1 cellular context compared by ENCODE assay signal in the genomic region with DNA sequence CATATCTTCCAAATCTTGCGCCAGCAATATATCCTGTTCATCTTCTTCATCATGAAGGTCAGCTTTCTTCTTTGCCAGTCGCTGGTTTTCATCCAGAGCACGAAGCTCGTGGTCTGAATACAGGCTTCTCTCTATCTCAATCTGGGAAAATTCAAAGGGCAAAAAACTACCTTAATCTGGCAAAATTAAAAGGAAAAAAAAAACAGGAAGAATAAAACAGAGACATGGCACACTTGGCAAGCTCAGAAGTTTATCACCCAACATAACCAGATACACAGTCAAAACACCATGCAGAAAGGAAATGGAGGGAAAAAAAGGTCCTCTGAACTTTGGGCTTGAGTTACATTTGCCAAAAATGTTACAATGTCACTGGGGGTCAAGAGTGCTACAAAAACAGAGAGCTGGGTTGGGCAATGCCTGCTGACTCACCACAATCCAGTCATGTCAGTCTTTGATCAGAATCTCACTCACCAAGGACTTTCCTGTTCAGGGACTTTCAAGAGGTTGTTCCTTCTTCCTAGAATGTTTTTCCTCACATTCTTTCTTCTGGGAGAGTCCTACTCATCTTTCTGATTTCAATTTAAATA.
TF ChIP-seq lines count a peak whose summit lies in the region.

No MANE protein-coding gene starts in this region.

TF ChIP-seq in K562, 482 proteins besides CTCF, POLR2A, EP300 and RAD21 (continued from another document and continues in another):
- TF ChIP-seq, protein P1, sequence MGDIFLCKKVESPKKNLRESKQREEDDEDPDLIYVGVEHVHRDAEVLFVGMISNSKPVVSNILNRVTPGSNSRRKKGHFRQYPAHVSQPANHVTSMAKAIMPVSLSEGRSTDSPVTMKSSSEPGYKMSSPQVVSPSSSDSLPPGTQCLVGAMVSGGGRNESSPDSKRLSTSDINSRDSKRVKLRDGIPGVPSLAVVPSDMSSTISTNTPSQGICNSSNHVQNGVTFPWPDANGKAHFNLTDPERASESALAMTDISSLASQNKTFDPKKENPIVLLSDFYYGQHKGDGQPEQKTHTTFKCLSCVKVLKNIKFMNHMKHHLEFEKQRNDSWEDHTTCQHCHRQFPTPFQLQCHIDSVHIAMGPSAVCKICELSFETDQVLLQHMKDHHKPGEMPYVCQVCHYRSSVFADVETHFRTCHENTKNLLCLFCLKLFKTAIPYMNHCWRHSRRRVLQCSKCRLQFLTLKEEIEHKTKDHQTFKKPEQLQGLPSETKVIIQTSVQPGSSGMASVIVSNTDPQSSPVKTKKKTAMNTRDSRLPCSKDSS (IDR thresholded peaks at IDR 0.05; ENCODE audit: low read depth, partially characterized antibody): no peak
- TF ChIP-seq ZNF274 (IDR thresholded peaks at IDR 0.05; ENCODE audit: borderline replicate concordance, low read depth, low read length) (no peak), CBX2 (IDR thresholded peaks at IDR 0.05; ENCODE audit: insufficient read depth, low read length, poor library complexity, severe bottlenecking) (no peak), NR4A1 (CRISPR knock-in tag; IDR thresholded peaks at IDR 0.05) (no peak), NR4A1 (tag; IDR thresholded peaks at IDR 0.05) (no peak), COPS2 (conservative IDR thresholded peaks at IDR 0.05) (no peak), ZNF717 (CRISPR knock-in tag; IDR thresholded peaks at IDR 0.05) (no peak), ZNF23 (CRISPR knock-in tag; IDR thresholded peaks at IDR 0.05) (no peak), RHOXF2B (CRISPR knock-in tag; conservative IDR thresholded peaks at IDR 0.05) (no peak), ZNF398 (CRISPR knock-in tag; IDR thresholded peaks at IDR 0.05) (no peak), PCBP2 (IDR thresholded peaks at IDR 0.05; ENCODE audit: low read depth, low read length, poor library complexity, severe bottlenecking) (no peak), ETS1 (conservative IDR thresholded peaks at IDR 0.05; ENCODE audit: control insufficient read depth, low read depth, low read length) (no peak), NFE2 (IDR thresholded peaks at IDR 0.05; ENCODE audit: low read depth) (peak; percentile 88), MECOM (CRISPR knock-in tag; IDR thresholded peaks at IDR 0.05) (no peak), ZFP30 (CRISPR knock-in tag; IDR thresholded peaks at IDR 0.05; ENCODE audit: borderline replicate concordance) (no peak), HNRNPL (IDR thresholded peaks at IDR 0.05; ENCODE audit: low read depth, low read length) (no peak), SUPT5H (IDR thresholded peaks at IDR 0.05) (no peak), CTBP1 (IDR thresholded peaks at IDR 0.05; ENCODE audit: borderline replicate concordance) (no peak), RCOR1 (IDR thresholded peaks at IDR 0.05; ENCODE audit: borderline replicate concordance in 1 of 2, low read depth in 2 of 2, low read length in 2 of 2) (peak in 1 of 2 experiments; percentile 47; a peak in 1 of 4 replicates), ZNF76 (CRISPR knock-in tag; IDR thresholded peaks at IDR 0.05; ENCODE audit: borderline replicate concordance) (no peak), SIRT6 (IDR thresholded peaks at IDR 0.05; ENCODE audit: low read depth, low read length) (no peak), ELF1 (tag; IDR thresholded peaks at IDR 0.05) (no peak), NCOA2 (IDR thresholded peaks at IDR 0.05; ENCODE audit: partially characterized antibody in 2 of 2) (no peak), TAF9B (IDR thresholded peaks at IDR 0.05; ENCODE audit: partially characterized antibody) (peak; percentile 25), ZBTB26 (CRISPR knock-in tag; IDR thresholded peaks at IDR 0.05) (no peak), HCFC1 (IDR thresholded peaks at IDR 0.05; ENCODE audit: low read depth, low read length) (no peak), CXXC5 (CRISPR knock-in tag; IDR thresholded peaks at IDR 0.05) (no peak), NFIX (CRISPR knock-in tag; IDR thresholded peaks at IDR 0.05; ENCODE audit: low read depth) (no peak), E2F6 (IDR thresholded peaks at IDR 0.05; ENCODE audit: borderline replicate concordance in 1 of 2, extremely low read depth in 1 of 2, insufficient read depth in 1 of 2, insufficient read length in 1 of 2, low read depth in 1 of 2, low read length in 1 of 2, poor library complexity in 1 of 2, severe bottlenecking in 1 of 2) (no peak), NR2F6 (CRISPR knock-in tag; IDR thresholded peaks at IDR 0.05) (no peak), ZBTB7A (IDR thresholded peaks at IDR 0.05; ENCODE audit: borderline replicate concordance, control insufficient read depth, low read depth, low read length) (no peak), STAG1 (CRISPR knock-in tag; IDR thresholded peaks at IDR 0.05; ENCODE audit: borderline replicate concordance) (no peak), ZNF644 (tag; IDR thresholded peaks at IDR 0.05; ENCODE audit: low read depth) (0 out of 2 replicates have a peak, but pooled peaks have one; percentile 42), HNRNPLL (IDR thresholded peaks at IDR 0.05; ENCODE audit: low read depth, low read length, poor library complexity, severe bottlenecking) (no peak)
- TF ChIP-seq, protein P2, sequence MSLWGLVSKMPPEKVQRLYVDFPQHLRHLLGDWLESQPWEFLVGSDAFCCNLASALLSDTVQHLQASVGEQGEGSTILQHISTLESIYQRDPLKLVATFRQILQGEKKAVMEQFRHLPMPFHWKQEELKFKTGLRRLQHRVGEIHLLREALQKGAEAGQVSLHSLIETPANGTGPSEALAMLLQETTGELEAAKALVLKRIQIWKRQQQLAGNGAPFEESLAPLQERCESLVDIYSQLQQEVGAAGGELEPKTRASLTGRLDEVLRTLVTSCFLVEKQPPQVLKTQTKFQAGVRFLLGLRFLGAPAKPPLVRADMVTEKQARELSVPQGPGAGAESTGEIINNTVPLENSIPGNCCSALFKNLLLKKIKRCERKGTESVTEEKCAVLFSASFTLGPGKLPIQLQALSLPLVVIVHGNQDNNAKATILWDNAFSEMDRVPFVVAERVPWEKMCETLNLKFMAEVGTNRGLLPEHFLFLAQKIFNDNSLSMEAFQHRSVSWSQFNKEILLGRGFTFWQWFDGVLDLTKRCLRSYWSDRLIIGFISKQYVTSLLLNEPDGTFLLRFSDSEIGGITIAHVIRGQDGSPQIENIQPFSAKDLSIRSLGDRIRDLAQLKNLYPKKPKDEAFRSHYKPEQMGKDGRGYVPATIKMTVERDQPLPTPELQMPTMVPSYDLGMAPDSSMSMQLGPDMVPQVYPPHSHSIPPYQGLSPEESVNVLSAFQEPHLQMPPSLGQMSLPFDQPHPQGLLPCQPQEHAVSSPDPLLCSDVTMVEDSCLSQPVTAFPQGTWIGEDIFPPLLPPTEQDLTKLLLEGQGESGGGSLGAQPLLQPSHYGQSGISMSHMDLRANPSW (CRISPR knock-in tag; IDR thresholded peaks at IDR 0.05): no peak
- TF ChIP-seq, protein P3, sequence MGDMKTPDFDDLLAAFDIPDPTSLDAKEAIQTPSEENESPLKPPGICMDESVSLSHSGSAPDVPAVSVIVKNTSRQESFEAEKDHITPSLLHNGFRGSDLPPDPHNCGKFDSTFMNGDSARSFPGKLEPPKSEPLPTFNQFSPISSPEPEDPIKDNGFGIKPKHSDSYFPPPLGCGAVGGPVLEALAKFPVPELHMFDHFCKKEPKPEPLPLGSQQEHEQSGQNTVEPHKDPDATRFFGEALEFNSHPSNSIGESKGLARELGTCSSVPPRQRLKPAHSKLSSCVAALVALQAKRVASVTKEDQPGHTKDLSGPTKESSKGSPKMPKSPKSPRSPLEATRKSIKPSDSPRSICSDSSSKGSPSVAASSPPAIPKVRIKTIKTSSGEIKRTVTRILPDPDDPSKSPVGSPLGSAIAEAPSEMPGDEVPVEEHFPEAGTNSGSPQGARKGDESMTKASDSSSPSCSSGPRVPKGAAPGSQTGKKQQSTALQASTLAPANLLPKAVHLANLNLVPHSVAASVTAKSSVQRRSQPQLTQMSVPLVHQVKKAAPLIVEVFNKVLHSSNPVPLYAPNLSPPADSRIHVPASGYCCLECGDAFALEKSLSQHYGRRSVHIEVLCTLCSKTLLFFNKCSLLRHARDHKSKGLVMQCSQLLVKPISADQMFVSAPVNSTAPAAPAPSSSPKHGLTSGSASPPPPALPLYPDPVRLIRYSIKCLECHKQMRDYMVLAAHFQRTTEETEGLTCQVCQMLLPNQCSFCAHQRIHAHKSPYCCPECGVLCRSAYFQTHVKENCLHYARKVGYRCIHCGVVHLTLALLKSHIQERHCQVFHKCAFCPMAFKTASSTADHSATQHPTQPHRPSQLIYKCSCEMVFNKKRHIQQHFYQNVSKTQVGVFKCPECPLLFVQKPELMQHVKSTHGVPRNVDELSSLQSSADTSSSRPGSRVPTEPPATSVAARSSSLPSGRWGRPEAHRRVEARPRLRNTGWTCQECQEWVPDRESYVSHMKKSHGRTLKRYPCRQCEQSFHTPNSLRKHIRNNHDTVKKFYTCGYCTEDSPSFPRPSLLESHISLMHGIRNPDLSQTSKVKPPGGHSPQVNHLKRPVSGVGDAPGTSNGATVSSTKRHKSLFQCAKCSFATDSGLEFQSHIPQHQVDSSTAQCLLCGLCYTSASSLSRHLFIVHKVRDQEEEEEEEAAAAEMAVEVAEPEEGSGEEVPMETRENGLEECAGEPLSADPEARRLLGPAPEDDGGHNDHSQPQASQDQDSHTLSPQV (IDR thresholded peaks at IDR 0.05): no peak
- TF ChIP-seq, protein P4, sequence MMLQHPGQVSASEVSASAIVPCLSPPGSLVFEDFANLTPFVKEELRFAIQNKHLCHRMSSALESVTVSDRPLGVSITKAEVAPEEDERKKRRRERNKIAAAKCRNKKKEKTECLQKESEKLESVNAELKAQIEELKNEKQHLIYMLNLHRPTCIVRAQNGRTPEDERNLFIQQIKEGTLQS (IDR thresholded peaks at IDR 0.05): peak; percentile 82
- TF ChIP-seq, protein P4 (CRISPR knock-in tag; conservative IDR thresholded peaks at IDR 0.05): 0 out of 2 replicates have a peak, but pooled peaks have one; percentile 55
- TF ChIP-seq, protein P5, sequence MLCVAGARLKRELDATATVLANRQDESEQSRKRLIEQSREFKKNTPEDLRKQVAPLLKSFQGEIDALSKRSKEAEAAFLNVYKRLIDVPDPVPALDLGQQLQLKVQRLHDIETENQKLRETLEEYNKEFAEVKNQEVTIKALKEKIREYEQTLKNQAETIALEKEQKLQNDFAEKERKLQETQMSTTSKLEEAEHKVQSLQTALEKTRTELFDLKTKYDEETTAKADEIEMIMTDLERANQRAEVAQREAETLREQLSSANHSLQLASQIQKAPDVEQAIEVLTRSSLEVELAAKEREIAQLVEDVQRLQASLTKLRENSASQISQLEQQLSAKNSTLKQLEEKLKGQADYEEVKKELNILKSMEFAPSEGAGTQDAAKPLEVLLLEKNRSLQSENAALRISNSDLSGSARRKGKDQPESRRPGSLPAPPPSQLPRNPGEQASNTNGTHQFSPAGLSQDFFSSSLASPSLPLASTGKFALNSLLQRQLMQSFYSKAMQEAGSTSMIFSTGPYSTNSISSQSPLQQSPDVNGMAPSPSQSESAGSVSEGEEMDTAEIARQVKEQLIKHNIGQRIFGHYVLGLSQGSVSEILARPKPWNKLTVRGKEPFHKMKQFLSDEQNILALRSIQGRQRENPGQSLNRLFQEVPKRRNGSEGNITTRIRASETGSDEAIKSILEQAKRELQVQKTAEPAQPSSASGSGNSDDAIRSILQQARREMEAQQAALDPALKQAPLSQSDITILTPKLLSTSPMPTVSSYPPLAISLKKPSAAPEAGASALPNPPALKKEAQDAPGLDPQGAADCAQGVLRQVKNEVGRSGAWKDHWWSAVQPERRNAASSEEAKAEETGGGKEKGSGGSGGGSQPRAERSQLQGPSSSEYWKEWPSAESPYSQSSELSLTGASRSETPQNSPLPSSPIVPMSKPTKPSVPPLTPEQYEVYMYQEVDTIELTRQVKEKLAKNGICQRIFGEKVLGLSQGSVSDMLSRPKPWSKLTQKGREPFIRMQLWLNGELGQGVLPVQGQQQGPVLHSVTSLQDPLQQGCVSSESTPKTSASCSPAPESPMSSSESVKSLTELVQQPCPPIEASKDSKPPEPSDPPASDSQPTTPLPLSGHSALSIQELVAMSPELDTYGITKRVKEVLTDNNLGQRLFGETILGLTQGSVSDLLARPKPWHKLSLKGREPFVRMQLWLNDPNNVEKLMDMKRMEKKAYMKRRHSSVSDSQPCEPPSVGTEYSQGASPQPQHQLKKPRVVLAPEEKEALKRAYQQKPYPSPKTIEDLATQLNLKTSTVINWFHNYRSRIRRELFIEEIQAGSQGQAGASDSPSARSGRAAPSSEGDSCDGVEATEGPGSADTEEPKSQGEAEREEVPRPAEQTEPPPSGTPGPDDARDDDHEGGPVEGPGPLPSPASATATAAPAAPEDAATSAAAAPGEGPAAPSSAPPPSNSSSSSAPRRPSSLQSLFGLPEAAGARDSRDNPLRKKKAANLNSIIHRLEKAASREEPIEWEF (CRISPR knock-in tag; IDR thresholded peaks at IDR 0.05): no peak
